ENCODE assay signal across 1 cellular context in genomic region chr1:52523376-52523775, GRCh38.
TF ChIP-seq lines count a peak whose summit lies in the region.

No MANE protein-coding gene starts in this region.

TF ChIP-seq in K562, 482 proteins besides CTCF, POLR2A, EP300 and RAD21 (continued from another document):
- TF ChIP-seq PCBP1 (IDR thresholded peaks at IDR 0.05; ENCODE audit: low read depth, low read length, poor library complexity, severe bottlenecking) (no peak), NFIC (IDR thresholded peaks at IDR 0.05) (no peak), CTCFL (IDR thresholded peaks at IDR 0.05; ENCODE audit: borderline replicate concordance, insufficient read depth, low read depth, low read length, poor library complexity, severe bottlenecking) (no peak)
TF ChIP-seq in K562: peak in this region for 1.
